ENCODE assay signal across 22 cellular contexts in the genomic region with DNA sequence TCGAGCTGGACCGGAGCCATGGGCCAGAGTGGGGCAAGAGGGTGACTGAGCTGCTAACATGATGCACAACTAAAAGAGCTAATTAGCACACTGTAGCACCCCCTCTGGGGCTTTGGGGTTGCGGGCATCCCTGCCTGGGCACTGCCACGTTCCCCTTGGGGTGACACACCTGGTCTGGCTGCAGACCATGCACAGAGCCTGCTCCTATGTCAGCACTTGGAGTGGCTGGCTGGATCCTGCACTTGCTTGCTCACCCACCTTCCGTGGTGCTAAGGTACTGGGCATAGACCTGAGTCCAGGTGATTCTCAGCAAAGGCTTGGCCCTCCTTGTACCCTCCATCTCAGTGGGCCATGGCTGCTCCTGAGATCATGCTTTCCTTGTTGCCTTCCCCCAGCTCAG. TPM values are rescaled to one million over a fixed set of nuclear protein-coding genes. Genes with fewer than 3 reads are reported as not detected.
DNase-seq lines count a peak whose midpoint lies in the region; ATAC-seq and TF ChIP-seq lines count a peak whose summit lies in the region.
"Had no signal": no experiment of that assay in that cellular context is flagged by ENCODE, and none has a peak within 500 bp of the region (broad histone marks: within the 10 kb centered on the region; RNA-seq: fewer than 3 reads in every experiment).

No MANE protein-coding gene starts in this region.

- H3K27ac Mint-ChIP-seq in activated naive CD4-positive, alpha-beta T cell treated with anti-CD3 and anti-CD28 coated beads, Interleukin-2, amount 10 ng/mL, durations not matched to agents 7 days and 5 days, result peak overlapping the region; percentile 55
- no peak overlapping the region for H3K27ac Mint-ChIP-seq in activated naive CD4-positive, alpha-beta T cell treated with anti-CD3 and anti-CD28 coated beads for 36 hours
- H3K27ac Mint-ChIP-seq in dendritic cell treated with granulocyte-macrophage colony-stimulating factor and Interleukin-4, amounts not matched to agents 40 ng/mL and 50 ng/mL, for 4 days, result peak overlapping the region; percentile 89
- H3K27ac Mint-ChIP-seq in natural killer cell treated with Interleukin-12 subunit alpha and Interleukin-12 subunit beta and Interleukin-15 and Interleukin-18, amount 100 ng/mL, for 72 hours, result no peak overlapping the region
- H3K27ac Mint-ChIP-seq in chondrocyte (ENCODE audit: unreplicated experiment), result no peak overlapping the region
- H3K27ac Mint-ChIP-seq: B cell had no signal

- ATAC-seq in natural killer cell treated with Interleukin-12 subunit alpha and Interleukin-12 subunit beta and Interleukin-15 and Interleukin-18, amount 100 ng/mL, for 72 hours, result peak; percentile 17 to 27

- no peak overlapping the region for H2AK5ac ChIP-seq in mesendoderm (ENCODE audit: low read length)

- H3K9me3 Mint-ChIP-seq in activated naive CD4-positive, alpha-beta T cell treated with anti-CD3 and anti-CD28 coated beads, Interleukin-2, amount 10 ng/mL, durations not matched to agents 7 days and 5 days, result peaks cover 5% of the 10 kb centered on the region
- no peaks in the 10 kb centered on the region for H3K9me3 Mint-ChIP-seq in activated naive CD4-positive, alpha-beta T cell treated with anti-CD3 and anti-CD28 coated beads for 36 hours
- H3K9me3 Mint-ChIP-seq in dendritic cell treated with granulocyte-macrophage colony-stimulating factor and Interleukin-4, amounts not matched to agents 40 ng/mL and 50 ng/mL, for 4 days, result no peaks in the 10 kb centered on the region
- no peaks in the 10 kb centered on the region for H3K9me3 Mint-ChIP-seq in natural killer cell treated with Interleukin-12 subunit alpha and Interleukin-12 subunit beta and Interleukin-15 and Interleukin-18, amount 100 ng/mL, for 72 hours
- H3K9me3 Mint-ChIP-seq in chondrocyte (ENCODE audit: low read depth), result no peaks in the 10 kb centered on the region
- H3K9me3 Mint-ChIP-seq: CD4-positive, CD25-positive, alpha-beta regulatory T cell had no signal

- no peak overlapping the region for H3K27ac ChIP-seq in mesendoderm (ENCODE audit: low read depth, low read length)
- H3K27ac ChIP-seq: 22Rv1 had no signal

- no peaks in the 10 kb centered on the region for H3K79me2 ChIP-seq in mesendoderm (ENCODE audit: control insufficient read depth, insufficient read depth, low read length)

- H3K4me2 ChIP-seq in mesendoderm (ENCODE audit: low read length), result no peak overlapping the region

- no peak overlapping the region for H3K18ac ChIP-seq in mesendoderm (ENCODE audit: low read length)

- intact Hi-C loops in activated naive CD4-positive, alpha-beta T cell treated with anti-CD3 and anti-CD28 coated beads for 36 hours (cut with micrococcal nuclease), result no loop called here
- intact Hi-C loops in dendritic cell treated with granulocyte-macrophage colony-stimulating factor and Interleukin-4, amounts not matched to agents 40 ng/mL and 50 ng/mL, for 4 days (cut with micrococcal nuclease), result loop anchor here (10.0 kb wide), 1 partner anchor 132 kb away; the partner anchor contains the start of gene MAPKBP1

- H3K27me3 Mint-ChIP-seq in activated naive CD4-positive, alpha-beta T cell treated with anti-CD3 and anti-CD28 coated beads, Interleukin-2, amount 10 ng/mL, durations not matched to agents 7 days and 5 days, result no peaks in the 10 kb centered on the region
- H3K27me3 Mint-ChIP-seq in activated naive CD4-positive, alpha-beta T cell treated with anti-CD3 and anti-CD28 coated beads for 36 hours (ENCODE audit: low read depth), result no peaks in the 10 kb centered on the region
- H3K27me3 Mint-ChIP-seq in dendritic cell treated with granulocyte-macrophage colony-stimulating factor and Interleukin-4, amounts not matched to agents 40 ng/mL and 50 ng/mL, for 4 days, result no peaks in the 10 kb centered on the region
- H3K27me3 Mint-ChIP-seq in natural killer cell treated with Interleukin-12 subunit alpha and Interleukin-12 subunit beta and Interleukin-15 and Interleukin-18, amount 100 ng/mL, for 72 hours, result no peaks in the 10 kb centered on the region
- no peaks in the 10 kb centered on the region for H3K27me3 Mint-ChIP-seq in chondrocyte (ENCODE audit: low read depth)
- H3K27me3 Mint-ChIP-seq: B cell; CD4-positive, CD25-positive, alpha-beta regulatory T cell had no signal

- H4K5ac ChIP-seq in mesendoderm (ENCODE audit: low read length), result no peak overlapping the region

- peaks cover 6% of the 10 kb centered on the region for H3K4me1 Mint-ChIP-seq in activated naive CD4-positive, alpha-beta T cell treated with anti-CD3 and anti-CD28 coated beads, Interleukin-2, amount 10 ng/mL, durations not matched to agents 7 days and 5 days
- H3K4me1 Mint-ChIP-seq in activated naive CD4-positive, alpha-beta T cell treated with anti-CD3 and anti-CD28 coated beads for 36 hours (ENCODE audit: low read depth), result peaks cover 11% of the 10 kb centered on the region
- peaks cover 71% of the 10 kb centered on the region for H3K4me1 Mint-ChIP-seq in dendritic cell treated with granulocyte-macrophage colony-stimulating factor and Interleukin-4, amounts not matched to agents 40 ng/mL and 50 ng/mL, for 4 days (ENCODE audit: low read depth)
- H3K4me1 Mint-ChIP-seq in natural killer cell treated with Interleukin-12 subunit alpha and Interleukin-12 subunit beta and Interleukin-15 and Interleukin-18, amount 100 ng/mL, for 72 hours (ENCODE audit: low read depth in 2 of 2), result peaks cover 7 to 8% of the 10 kb centered on the region in 2 donors
- peaks cover 17% of the 10 kb centered on the region for H3K4me1 Mint-ChIP-seq in chondrocyte (ENCODE audit: low read depth)

- H3K27me3 ChIP-seq in mesendoderm (ENCODE audit: insufficient read depth, low read length, poor library complexity) (no peaks in the 10 kb centered on the region), H7 (ENCODE audit: control insufficient read depth, insufficient read depth, low read length) (no peaks in the 10 kb centered on the region)

- H3K9ac ChIP-seq in mesendoderm (ENCODE audit: low read length), result no peak overlapping the region

- peaks cover 46% of the 10 kb centered on the region for H3K36me3 Mint-ChIP-seq in activated naive CD4-positive, alpha-beta T cell treated with anti-CD3 and anti-CD28 coated beads, Interleukin-2, amount 10 ng/mL, durations not matched to agents 7 days and 5 days
- peaks cover 38% of the 10 kb centered on the region for H3K36me3 Mint-ChIP-seq in activated naive CD4-positive, alpha-beta T cell treated with anti-CD3 and anti-CD28 coated beads for 36 hours (ENCODE audit: low read depth)
- H3K36me3 Mint-ChIP-seq in dendritic cell treated with granulocyte-macrophage colony-stimulating factor and Interleukin-4, amounts not matched to agents 40 ng/mL and 50 ng/mL, for 4 days (ENCODE audit: low read depth), result peaks cover 99% of the 10 kb centered on the region
- peaks cover 5% of the 10 kb centered on the region for H3K36me3 Mint-ChIP-seq in natural killer cell treated with Interleukin-12 subunit alpha and Interleukin-12 subunit beta and Interleukin-15 and Interleukin-18, amount 100 ng/mL, for 72 hours
- peaks cover 19% of the 10 kb centered on the region for H3K36me3 Mint-ChIP-seq in chondrocyte (ENCODE audit: low read depth)

- H3K56ac ChIP-seq in mesendoderm (ENCODE audit: low read length), result no peak overlapping the region

- no peak overlapping the region for H2BK120ac ChIP-seq in mesendoderm (ENCODE audit: low read depth, low read length)

- H3K4me3 ChIP-seq in mesendoderm (ENCODE audit: low read length), result no peak overlapping the region
- H3K4me3 ChIP-seq in H7 (ENCODE audit: insufficient read depth, low read depth, low read length), result no peak overlapping the region

- H4K8ac ChIP-seq in mesendoderm (ENCODE audit: low read depth, low read length), result no peak overlapping the region

- no peak for DNase-seq in activated naive CD4-positive, alpha-beta T cell treated with anti-CD3 and anti-CD28 coated beads, Interleukin-2, amount 10 ng/mL, durations not matched to agents 7 days and 5 days
- DNase-seq in activated naive CD4-positive, alpha-beta T cell treated with anti-CD3 and anti-CD28 coated beads for 36 hours, result no peak
- DNase-seq in natural killer cell treated with Interleukin-12 subunit alpha and Interleukin-12 subunit beta and Interleukin-15 and Interleukin-18, amount 100 ng/mL, for 72 hours (ENCODE audit: low spot score), result peak; percentile 29
- no peak for DNase-seq in mesendoderm
- no peak for DNase-seq in chondrocyte (ENCODE audit: low spot score)
- DNase-seq in H7, result no peak
- DNase-seq: CD4-positive, CD25-positive, alpha-beta regulatory T cell; NCI-H1092; NCI-H1436; NCI-H187; NCI-H2081 treated with DMSO at 0.1 percent for 48 hours; NCI-H2171; NCI-H226; NCI-H510A; NCI-H69; RPMI8226; SHP77 had no signal

- no peaks in the 10 kb centered on the region for H3K79me1 ChIP-seq in mesendoderm (ENCODE audit: low read length)

- H3K36me3 ChIP-seq in mesendoderm (ENCODE audit: control insufficient read depth, insufficient read depth, low read length) (peaks cover 1% of the 10 kb centered on the region), H7 (replicated peaks; ENCODE audit: control insufficient read depth, insufficient read depth, low read length) (peaks cover 22% of the 10 kb centered on the region)

- H3K23ac ChIP-seq in mesendoderm (ENCODE audit: low read length), result no peak overlapping the region

- no peak for TF ChIP-seq CTCF in chondrocyte (IDR thresholded peaks at IDR 0.05)

- TF ChIP-seq POLR2A in GM19193 (IDR thresholded peaks at IDR 0.05; ENCODE audit: extremely low read depth, insufficient read depth, insufficient read length), result peak; percentile 29

- H3K4me1 ChIP-seq in mesendoderm (ENCODE audit: control insufficient read depth, low read depth, low read length), result no peaks in the 10 kb centered on the region

- H2BK5ac ChIP-seq in mesendoderm (ENCODE audit: low read length), result no peak overlapping the region

- H3K4ac ChIP-seq in mesendoderm (ENCODE audit: low read depth, low read length), result no peak overlapping the region

- WGBS in mesendoderm (ENCODE audit: extremely low coverage, insufficient coverage, low lambda C conversion rate), result no CpG with 5 or more reads among the region's 5 CpGs

- CTCF ChIA-PET in activated naive CD4-positive, alpha-beta T cell treated with anti-CD3 and anti-CD28 coated beads, Interleukin-2, amount 10 ng/mL, durations not matched to agents 7 days and 5 days (lab: Charles Lee), result interaction anchor here (1.4 to 9.3 kb wide), 3 partner anchors 30 to 134 kb away, joined by 3 to 102 read pairs (median 8); partner anchors contain the start of gene MAPKBP1
- CTCF ChIA-PET in activated naive CD4-positive, alpha-beta T cell treated with anti-CD3 and anti-CD28 coated beads for 36 hours (lab: Charles Lee), result interaction anchor here (0.6 to 1.6 kb wide), 3 partner anchors 30 to 133 kb away, joined by 3 to 4 read pairs (median 3); partner anchors contain the start of gene MAPKBP1

- no peak overlapping the region for H3K4me3 Mint-ChIP-seq in activated naive CD4-positive, alpha-beta T cell treated with anti-CD3 and anti-CD28 coated beads, Interleukin-2, amount 10 ng/mL, durations not matched to agents 7 days and 5 days
- H3K4me3 Mint-ChIP-seq in activated naive CD4-positive, alpha-beta T cell treated with anti-CD3 and anti-CD28 coated beads for 36 hours, result no peak overlapping the region
- H3K4me3 Mint-ChIP-seq in dendritic cell treated with granulocyte-macrophage colony-stimulating factor and Interleukin-4, amounts not matched to agents 40 ng/mL and 50 ng/mL, for 4 days, result peak overlapping the region; percentile 44
- no peak overlapping the region for H3K4me3 Mint-ChIP-seq in natural killer cell treated with Interleukin-12 subunit alpha and Interleukin-12 subunit beta and Interleukin-15 and Interleukin-18, amount 100 ng/mL, for 72 hours
- H3K4me3 Mint-ChIP-seq in chondrocyte (ENCODE audit: unreplicated experiment), result no peak overlapping the region
- H3K4me3 Mint-ChIP-seq: B cell; CD4-positive, CD25-positive, alpha-beta regulatory T cell had no signal

- no peak overlapping the region for H2BK15ac ChIP-seq in mesendoderm (replicated peaks; ENCODE audit: low read depth)

RNA-seq across cellular contexts. Expression of gene SPTBN5, which starts 12.8 kb away (rescaled TPM):
- under 1 TPM; 0.17 to 0.32 TPM for total RNA-seq in activated naive CD4-positive, alpha-beta T cell treated with anti-CD3 and anti-CD28 coated beads for 36 hours
- 1 to 10 TPM; 1.1 to 2.4 TPM for total RNA-seq in natural killer cell treated with Interleukin-12 subunit alpha and Interleukin-12 subunit beta and Interleukin-15 and Interleukin-18, amount 100 ng/mL, for 72 hours
- 0.13 TPM for polyA plus RNA-seq in mesendoderm (2013, experiment 1 of 2)
- 0.15 TPM for polyA plus RNA-seq in mesendoderm (2013, experiment 2 of 2)
- 2.2 to 3.8 TPM (median 2.9 TPM) in 3 replicates for total RNA-seq in chondrocyte
- total RNA-seq in H7 (2014; rRNA removed; shearing (Covaris generic)), result 0.17 and 0.55 TPM in 2 replicates
- total RNA-seq: H4 had no signal

Comparison
In these comparisons a context has a peak if more than half of its experiments do, and no peak if none do; other contexts are left out.
1. H3K27ac Mint-ChIP-seq: peak in activated naive CD4-positive, alpha-beta T cell treated with anti-CD3 and anti-CD28 coated beads, Interleukin-2, amount 10 ng/mL, durations not matched to agents 7 days and 5 days (single experiment) and dendritic cell treated with granulocyte-macrophage colony-stimulating factor and Interleukin-4, amounts not matched to agents 40 ng/mL and 50 ng/mL, for 4 days (single experiment); none in activated naive CD4-positive, alpha-beta T cell treated with anti-CD3 and anti-CD28 coated beads for 36 hours (single experiment), natural killer cell treated with Interleukin-12 subunit alpha and Interleukin-12 subunit beta and Interleukin-15 and Interleukin-18, amount 100 ng/mL, for 72 hours (0 of 2) and chondrocyte (single experiment).